In the genomic region with DNA sequence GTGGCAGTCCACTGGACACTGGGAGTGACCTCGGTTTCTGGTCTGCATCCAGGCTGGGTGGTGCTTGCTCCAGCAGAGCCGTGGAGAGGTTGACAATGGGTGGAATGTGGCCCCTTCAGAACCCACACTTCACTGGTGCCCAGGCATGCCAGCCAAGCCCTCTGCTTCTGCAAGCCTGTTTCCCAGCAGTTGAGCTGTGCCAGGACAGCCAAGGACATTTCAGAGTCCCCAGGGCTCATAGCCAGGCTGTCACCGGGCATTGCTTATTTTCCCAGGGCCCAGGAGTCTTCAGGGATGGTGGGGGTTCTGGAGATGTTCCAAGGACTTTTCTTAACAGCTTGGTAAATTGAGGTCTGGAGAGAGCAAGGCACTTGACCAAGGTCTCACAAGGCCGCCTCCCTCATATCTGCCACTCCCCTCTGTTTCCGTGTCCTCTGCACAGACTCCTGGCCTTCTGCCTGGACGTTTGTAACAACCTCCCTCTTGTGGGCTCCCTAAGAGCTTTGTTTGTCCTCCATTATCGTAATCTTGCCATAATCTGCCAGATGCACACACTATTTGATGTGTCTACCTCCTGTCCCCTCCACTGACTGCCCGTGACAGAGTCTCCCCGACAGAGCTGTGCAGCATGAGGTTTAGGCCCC, we compare ENCODE assay signal across 9 cellular contexts. TPM values are rescaled to one million over a fixed set of nuclear protein-coding genes. Genes with fewer than 3 reads are reported as not detected.
DNase-seq lines count a peak whose midpoint lies in the region; ATAC-seq and TF ChIP-seq lines count a peak whose summit lies in the region.
"Had no signal": no experiment of that assay in that cellular context is flagged by ENCODE, and none has a peak within 500 bp of the region (broad histone marks: within the 10 kb centered on the region; RNA-seq: fewer than 3 reads in every experiment).

No MANE protein-coding gene starts in this region.

- H3K4me3 ChIP-seq in lung (no peak overlapping the region), tibial artery (no peak overlapping the region)

- 37 to 71% methylated on average over 9 of the region's 9 CpGs for WGBS in lung, 2 donors

- no peaks in the 10 kb centered on the region for H3K27me3 ChIP-seq in lung (ENCODE audit: control insufficient read depth, insufficient read depth)
- no peaks in the 10 kb centered on the region for H3K27me3 ChIP-seq in tibial artery

- DNase-seq in NCI-H524 (lab: John Stamatoyannopoulos, UW) (peak; percentile 82 to 90), dermis blood vessel endothelial cell (peak; percentile 43), lung (ENCODE audit: low spot score) (peak; percentile 91), tibial artery (peak in 1 of 2 donors; percentile 90), middle frontal gyrus (ENCODE audit: extremely low spot score, low spot score) (no peak), ecto neural progenitor cell (ENCODE audit: low spot score) (no peak)
- DNase-seq: NCI-H1436 treated with DMSO at 0.1 percent for 48 hours had no signal

- H3K36me3 ChIP-seq in lung (ENCODE audit: control insufficient read depth in 2 of 2, insufficient read depth in 2 of 2, low read length in 2 of 2) (no peaks in the 10 kb centered on the region), tibial artery (no peaks in the 10 kb centered on the region)

- H3K9me3 ChIP-seq in lung (ENCODE audit: control insufficient read depth in 2 of 2, insufficient read depth in 1 of 2, low read length in 1 of 2) (no peaks in the 10 kb centered on the region), tibial artery (no peaks in the 10 kb centered on the region)

- ATAC-seq in lung (ENCODE audit: insufficient read depth, low FRiP score) (peak; percentile 60), HG03439 (IDR thresholded peaks at IDR 0.05; ENCODE audit: unreplicated experiment) (no peak), HG03196 (IDR thresholded peaks at IDR 0.05; ENCODE audit: unreplicated experiment) (no peak)

- H3K27ac ChIP-seq in lung (ENCODE audit: low read depth in 1 of 2, low read length in 1 of 2) (peak overlapping the region; percentile 72 to 81), tibial artery (peak overlapping the region; percentile 83 to 96)

- intact Hi-C loops in tibial artery (cut with DNase I; ENCODE audit: low total_unique reads) = no loop called here

- H3K4me1 ChIP-seq in lung (ENCODE audit: control insufficient read depth in 2 of 2, insufficient read depth in 2 of 2, low read length in 2 of 2) = peaks cover 65 to 82% of the 10 kb centered on the region in 2 donors
- peaks cover 12 to 100% (median 98%) of the 10 kb centered on the region in 4 donors for H3K4me1 ChIP-seq in tibial artery

- TF ChIP-seq CTCF in lung (IDR thresholded peaks at IDR 0.05; ENCODE audit: control extremely low read depth, extremely low read depth) (no peak), tibial artery (IDR thresholded peaks at IDR 0.05) (no peak)

RNA-seq across cellular contexts. Expression of a gene that starts 3.8 kb away (rescaled TPM):
- total RNA-seq in dermis blood vessel endothelial cell (68.1 and 99.5 TPM in 2 replicates), lung (100 to 1,000 TPM in 1 of 2 donors, 10 to 100 TPM in 1; 71.6 to 145 TPM)
- 10 to 100 TPM; 45.6 to 49.8 TPM for polyA plus RNA-seq in lung

RNA-seq across cellular contexts. Expression of a gene that starts 54.6 kb away (rescaled TPM):
- total RNA-seq in dermis blood vessel endothelial cell (1,615 and 3,652 TPM in 2 replicates), lung (1,000 to 10,000 TPM; 1,065 to 1,395 TPM)
- 1,000 to 10,000 TPM; 3,509 to 4,623 TPM for polyA plus RNA-seq in lung

Comparison
In these comparisons a context has a peak if more than half of its experiments do, and no peak if none do; other contexts are left out.
1. DNase-seq: peak in NCI-H524 (2 of 2), dermis blood vessel endothelial cell (single experiment) and lung (single experiment); none in middle frontal gyrus (single experiment) and ecto neural progenitor cell (single experiment).